In the genomic region with DNA sequence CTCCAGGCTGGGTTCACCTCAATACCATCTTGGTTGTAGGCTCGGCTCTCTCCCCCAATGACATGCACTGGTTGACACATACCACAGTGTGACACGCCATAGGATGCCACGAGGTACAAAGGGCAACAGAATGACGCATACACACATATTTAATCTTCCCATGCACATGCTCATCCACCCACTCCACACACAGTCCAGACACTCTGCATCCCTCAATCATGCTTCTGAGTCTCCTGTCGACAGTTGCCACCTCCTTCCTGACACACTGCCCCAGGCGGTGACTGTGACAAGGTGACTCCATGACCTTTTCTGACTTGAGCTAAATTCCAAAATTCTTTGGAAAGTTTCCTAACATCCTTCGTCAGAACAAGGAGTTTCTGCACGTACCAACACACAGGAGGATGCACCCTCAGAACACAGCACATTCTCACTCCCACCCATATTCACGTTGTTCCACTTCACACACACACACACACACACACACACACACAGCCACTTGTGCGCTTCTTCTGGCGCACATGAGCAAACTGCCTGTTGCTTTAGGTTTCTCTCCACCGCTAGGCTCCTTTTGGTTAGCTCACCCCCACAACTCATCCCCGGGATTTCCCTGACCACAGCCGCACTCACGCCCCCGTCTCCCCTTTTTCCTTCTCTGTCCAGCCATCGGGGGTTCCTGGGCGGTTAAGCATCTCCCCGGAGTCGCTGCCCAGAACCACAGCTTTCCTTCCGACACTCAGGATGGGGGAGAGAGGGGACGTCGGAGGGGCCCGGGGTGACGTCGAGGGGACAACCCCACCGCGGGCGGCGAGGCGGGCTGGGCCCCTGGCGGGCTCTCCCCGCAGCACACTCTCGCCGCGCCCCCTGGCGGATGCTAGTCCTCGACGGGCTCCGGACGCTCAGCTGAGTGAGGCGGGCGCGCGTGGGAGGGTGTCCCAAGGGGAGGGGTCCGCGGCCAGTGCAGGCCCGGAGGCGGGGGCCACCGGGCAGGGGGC, we compare ENCODE assay signal across 8 cellular contexts. TPM values are rescaled to one million over a fixed set of nuclear protein-coding genes. Genes with fewer than 3 reads are reported as not detected.
DNase-seq lines count a peak whose midpoint lies in the region; ATAC-seq and TF ChIP-seq lines count a peak whose summit lies in the region.

No MANE protein-coding gene starts in this region.

- H3K27me3 ChIP-seq in GM06990 (replicated peaks; ENCODE audit: control insufficient read depth, insufficient read depth, low read length) (peaks cover 22% of the 10 kb centered on the region), RWPE2 (ENCODE audit: insufficient read depth, poor library complexity, severe bottlenecking) (peaks cover 73% of the 10 kb centered on the region), right atrium auricular region (peaks cover 7 to 40% of the 10 kb centered on the region in 2 donors)

- H3K9me3 ChIP-seq in RWPE2 (ENCODE audit: severe bottlenecking) (no peaks in the 10 kb centered on the region), right atrium auricular region (no peaks in the 10 kb centered on the region)

- H3K27ac ChIP-seq in RWPE2 (ENCODE audit: poor library complexity, severe bottlenecking) (no peak overlapping the region), right atrium auricular region (no peak overlapping the region)

- peak; percentile 59 for ATAC-seq in HG02798 (IDR thresholded peaks at IDR 0.05; ENCODE audit: poor library complexity, unreplicated experiment)
- peak; percentile 40; the same call in 2 of the 3 replicates for ATAC-seq in RWPE2 (ENCODE audit: low read depth)

- H3K4me3 ChIP-seq in GM06990 (replicated peaks; ENCODE audit: low read depth, low read length): no peak overlapping the region; the same call in 1 of the 2 replicates
- no peak overlapping the region for H3K4me3 ChIP-seq in RWPE2 (ENCODE audit: severe bottlenecking)
- H3K4me3 ChIP-seq in right atrium auricular region: peak overlapping the region in 1 of 2 donors; percentile 45

- peak; percentile 79 for DNase-seq in GM06990 (ENCODE audit: extremely low read depth, insufficient read length)
- no peak for DNase-seq in RWPE2 (ENCODE audit: low spot score)
- peak; percentile 87 for DNase-seq in activated naive CD4-positive, alpha-beta T cell treated with Interleukin-2 at 50 U/mL for 16 hours
- DNase-seq in right atrium auricular region (ENCODE audit: low spot score): no peak
- DNase-seq in stimulated activated CD4-positive, alpha-beta T cell treated with anti-CD3 and anti-CD28 coated beads, Interleukin-1b, Interleukin-23, amount 100 ng/mL, for 48 hours: peak; percentile 79
- DNase-seq in NCI-H1092 treated with DMSO at 0.1 percent for 48 hours (lab: John Stamatoyannopoulos, UW): no peak
- no peak for DNase-seq in NCI-H1092 (lab: John Stamatoyannopoulos, UW)

- H3K36me3 ChIP-seq in GM06990 (ENCODE audit: control insufficient read depth, insufficient read depth, low read length) (no peaks in the 10 kb centered on the region), RWPE2 (ENCODE audit: low read depth) (no peaks in the 10 kb centered on the region), right atrium auricular region (no peaks in the 10 kb centered on the region)

- peak; percentile 59 for TF ChIP-seq CTCF in GM06990 (IDR thresholded peaks at IDR 0.05; ENCODE audit: insufficient read depth, low read length, poor library complexity, severe bottlenecking)
- peak; percentile 62 for TF ChIP-seq CTCF in RWPE2 (IDR thresholded peaks at IDR 0.05; ENCODE audit: poor library complexity, severe bottlenecking)
- TF ChIP-seq CTCF in right atrium auricular region (IDR thresholded peaks at IDR 0.05): peak; percentile 75 to 81

- H3K4me1 ChIP-seq in RWPE2 (ENCODE audit: insufficient read depth, poor library complexity, severe bottlenecking) (no peaks in the 10 kb centered on the region), right atrium auricular region (peaks cover 0 to 50% of the 10 kb centered on the region in 2 donors)

RNA-seq across cellular contexts. Expression of a gene that starts 0.5 kb away (rescaled TPM):
- not detected for total RNA-seq in right atrium auricular region

RNA-seq across cellular contexts. Expression of a gene that starts 6.1 kb away (rescaled TPM):
- under 1 TPM in 1 of 2 donors, not detected in 1; 0.74 TPM for total RNA-seq in right atrium auricular region

RNA-seq across cellular contexts. Expression of a gene that starts 20.3 kb away (rescaled TPM):
- total RNA-seq in right atrium auricular region: 10 to 100 TPM; 35.5 to 48.8 TPM

RNA-seq across cellular contexts. Expression of a gene that starts 21.6 kb away (rescaled TPM):
- under 1 TPM; 0.44 to 0.67 TPM for total RNA-seq in right atrium auricular region

RNA-seq across cellular contexts. Expression of a gene that starts 41.0 kb away (rescaled TPM):
- total RNA-seq in right atrium auricular region: 10 to 100 TPM; 68.5 to 74.8 TPM

Comparison
In these comparisons a context has a peak if more than half of its experiments do, and no peak if none do; other contexts are left out.
1. DNase-seq: peak in GM06990 (single experiment), activated naive CD4-positive, alpha-beta T cell treated with Interleukin-2 at 50 U/mL for 16 hours (single experiment) and stimulated activated CD4-positive, alpha-beta T cell treated with anti-CD3 and anti-CD28 coated beads, Interleukin-1b, Interleukin-23, amount 100 ng/mL, for 48 hours (single experiment); none in RWPE2 (single experiment), right atrium auricular region (single experiment), NCI-H1092 treated with DMSO at 0.1 percent for 48 hours (single experiment) and NCI-H1092 (single experiment).
2. Peak in every context shown above with its lines, with median percentiles within 50 percentile points of each other: CTCF ChIP-seq.